13 cellular contexts compared by ENCODE assay signal in the genomic region with DNA sequence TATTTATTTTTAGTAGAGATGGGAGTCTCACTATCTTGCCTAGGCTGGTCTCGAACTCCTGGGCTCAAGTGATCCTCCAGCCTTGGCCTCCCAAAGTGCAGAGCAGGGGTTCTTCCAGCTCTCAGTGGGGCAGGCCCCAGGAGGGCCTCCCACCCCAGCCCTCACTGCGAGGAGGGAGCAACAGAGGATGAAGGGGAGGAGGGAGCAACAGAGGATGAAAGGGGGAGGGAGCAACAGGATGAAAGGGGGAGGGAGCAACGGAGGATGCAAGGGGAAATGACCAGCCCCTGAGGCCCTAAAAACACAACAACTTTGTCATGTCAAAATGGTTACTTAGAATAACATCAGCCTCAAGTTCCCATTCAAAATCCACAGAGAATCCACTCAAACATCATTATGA. TPM values are rescaled to one million over a fixed set of nuclear protein-coding genes. Genes with fewer than 3 reads are reported as not detected.
DNase-seq lines count a peak whose midpoint lies in the region; ATAC-seq and TF ChIP-seq lines count a peak whose summit lies in the region.
"Had no signal": no experiment of that assay in that cellular context is flagged by ENCODE, and none has a peak within 500 bp of the region (broad histone marks: within the 10 kb centered on the region; RNA-seq: fewer than 3 reads in every experiment).

No MANE protein-coding gene starts in this region.

- no peaks in the 10 kb centered on the region for H3K9me2 ChIP-seq in DOHH2 (replicated peaks; ENCODE audit: control insufficient read depth, low read length)

- WGBS in lower leg skin, 2 donors, result 69 to 73% methylated on average over 3 of the region's 3 CpGs

- no peaks in the 10 kb centered on the region for H4K20me1 ChIP-seq in DOHH2 (ENCODE audit: control insufficient read depth, insufficient read depth, low read depth, low read length)

- H3K9me3 ChIP-seq in DOHH2 (ENCODE audit: control insufficient read depth, insufficient read depth, low read length) (no peaks in the 10 kb centered on the region), HUES6 (ENCODE audit: control insufficient read depth, insufficient read depth, low read depth, low read length) (no peaks in the 10 kb centered on the region)

- H3K36me3 Mint-ChIP-seq in activated naive CD4-positive, alpha-beta T cell treated with anti-CD3 and anti-CD28 coated beads, Interleukin-2, amount 50 U/mL, for 72 hours, result peaks cover 40 to 69% of the 10 kb centered on the region in 2 donors
- peaks cover 17% of the 10 kb centered on the region for H3K36me3 Mint-ChIP-seq in natural killer cell treated with Interleukin-12 subunit alpha and Interleukin-12 subunit beta and Interleukin-15 and Interleukin-18, amount 100 ng/mL, for 72 hours

- peaks cover 33% of the 10 kb centered on the region for H3F3A ChIP-seq in DOHH2 (ENCODE audit: control insufficient read depth, insufficient read depth)

- no peaks in the 10 kb centered on the region for H3K27me3 Mint-ChIP-seq in natural killer cell treated with Interleukin-12 subunit alpha and Interleukin-12 subunit beta and Interleukin-15 and Interleukin-18, amount 100 ng/mL, for 72 hours

- peak in 1 of 2 donors; percentile 8 for ATAC-seq in activated naive CD4-positive, alpha-beta T cell treated with anti-CD3 and anti-CD28 coated beads, Interleukin-2, amount 50 U/mL, for 72 hours
- no peak for ATAC-seq in natural killer cell treated with Interleukin-12 subunit alpha and Interleukin-12 subunit beta and Interleukin-15 and Interleukin-18, amount 100 ng/mL, for 72 hours

- peaks cover 68% of the 10 kb centered on the region for H3K4me1 ChIP-seq in DOHH2 (ENCODE audit: control insufficient read depth, low read length)
- H3K4me1 ChIP-seq in HUES6 (ENCODE audit: control insufficient read depth, insufficient read depth, low read length), result peaks cover 16% of the 10 kb centered on the region
- H3K4me1 ChIP-seq: parathyroid adenoma had no signal

- no peak for TF ChIP-seq POLR2A in lower leg skin (IDR thresholded peaks at IDR 0.05)

- H3K4me3 Mint-ChIP-seq in natural killer cell treated with Interleukin-12 subunit alpha and Interleukin-12 subunit beta and Interleukin-15 and Interleukin-18, amount 100 ng/mL, for 72 hours, result peak overlapping the region; percentile 68

- no peak for DNase-seq in activated naive CD4-positive, alpha-beta T cell treated with anti-CD3 and anti-CD28 coated beads, Interleukin-2, amount 50 U/mL, for 72 hours (ENCODE audit: low spot score in 2 of 2)
- DNase-seq in natural killer cell treated with Interleukin-12 subunit alpha and Interleukin-12 subunit beta and Interleukin-15 and Interleukin-18, amount 100 ng/mL, for 72 hours (ENCODE audit: low spot score), result no peak
- no peak for DNase-seq in GF-D8 (lab: John Stamatoyannopoulos, UW)
- DNase-seq in activated CD4-positive, CD25-positive, alpha-beta regulatory T cell treated with anti-CD3 and anti-CD28 coated beads, Interleukin-2, amount 50 U/mL, for 72 hours, result no peak
- DNase-seq in lower leg skin (ENCODE audit: low spot score in 2 of 2), result no peak
- DNase-seq in AG20443 (ENCODE audit: low spot score), result no peak
- DNase-seq: NCI-H2081 treated with DMSO at 0.1 percent for 48 hours; stimulated activated CD4-positive, alpha-beta T cell treated with anti-CD3 and anti-CD28 coated beads, Interleukin-2, amount 100 ng/mL, for 24 hours had no signal

- peaks cover 0 to 4% of the 10 kb centered on the region in 2 donors for H3K9me3 Mint-ChIP-seq in activated naive CD4-positive, alpha-beta T cell treated with anti-CD3 and anti-CD28 coated beads, Interleukin-2, amount 50 U/mL, for 72 hours
- no peaks in the 10 kb centered on the region for H3K9me3 Mint-ChIP-seq in natural killer cell treated with Interleukin-12 subunit alpha and Interleukin-12 subunit beta and Interleukin-15 and Interleukin-18, amount 100 ng/mL, for 72 hours

- H3K27me3 ChIP-seq in DOHH2 (ENCODE audit: control insufficient read depth, low read length), result no peaks in the 10 kb centered on the region
- H3K27me3 ChIP-seq in HUES6 (ENCODE audit: control insufficient read depth, insufficient read depth, low read length), result no peaks in the 10 kb centered on the region
- H3K27me3 ChIP-seq: hepatocyte had no signal

- H3K4me2 ChIP-seq in DOHH2 (ENCODE audit: low read length), result peak overlapping the region; percentile 74
- H3K4me2 ChIP-seq: hepatocyte had no signal

- H3K36me3 ChIP-seq in DOHH2 (ENCODE audit: control insufficient read depth, low read length) (peaks cover 63% of the 10 kb centered on the region), HUES6 (ENCODE audit: control insufficient read depth, insufficient read depth, low read length) (peaks cover 4% of the 10 kb centered on the region)

- peaks cover 55 to 56% of the 10 kb centered on the region in 2 donors for H3K4me1 Mint-ChIP-seq in natural killer cell treated with Interleukin-12 subunit alpha and Interleukin-12 subunit beta and Interleukin-15 and Interleukin-18, amount 100 ng/mL, for 72 hours (ENCODE audit: low read depth in 2 of 2)

- H3K79me2 ChIP-seq in DOHH2 (ENCODE audit: control insufficient read depth, low read length), result peaks cover 33% of the 10 kb centered on the region
- H3K79me2 ChIP-seq: parathyroid adenoma had no signal

- intact Hi-C loops in lower leg skin (cut with DNase I; ENCODE audit: low total_unique reads), result no loop called here

- H3K27ac ChIP-seq in DOHH2 (ENCODE audit: low read depth, low read length) (peak overlapping the region; percentile 92), HUES6 (ENCODE audit: low read depth, low read length) (peak overlapping the region; percentile 44; the same call in 1 of the 2 replicates)
- H3K27ac ChIP-seq: epithelial cell of prostate, hepatocyte, parathyroid adenoma had no signal

- peak overlapping the region; percentile 55 for H3K4me3 ChIP-seq in DOHH2 (ENCODE audit: low read length)
- H3K4me3 ChIP-seq in HUES6 (ENCODE audit: low read depth, low read length), result no peak overlapping the region
- no peak overlapping the region for H3K4me3 ChIP-seq in lower leg skin (ENCODE audit: low read depth, poor library complexity, severe bottlenecking)
- H3K4me3 ChIP-seq: hepatocyte had no signal

- TF ChIP-seq CTCF in DOHH2 (IDR thresholded peaks at IDR 0.05; ENCODE audit: low read depth, low read length, poor library complexity, severe bottlenecking) (no peak), lower leg skin (IDR thresholded peaks at IDR 0.05) (no peak)

- peak overlapping the region; percentile 90 to 97 for H3K27ac Mint-ChIP-seq in activated naive CD4-positive, alpha-beta T cell treated with anti-CD3 and anti-CD28 coated beads, Interleukin-2, amount 50 U/mL, for 72 hours
- H3K27ac Mint-ChIP-seq in natural killer cell treated with Interleukin-12 subunit alpha and Interleukin-12 subunit beta and Interleukin-15 and Interleukin-18, amount 100 ng/mL, for 72 hours, result peak overlapping the region; percentile 81 to 89

- H3K9ac ChIP-seq in HUES6 (ENCODE audit: low read length), result no peak overlapping the region
- H3K9ac ChIP-seq: parathyroid adenoma had no signal

RNA-seq across cellular contexts. Expression of a gene that starts 10.0 kb away (rescaled TPM):
- 10 to 100 TPM; 37.3 to 59.3 TPM for total RNA-seq in activated naive CD4-positive, alpha-beta T cell treated with anti-CD3 and anti-CD28 coated beads, Interleukin-2, amount 50 U/mL, for 72 hours
- total RNA-seq in natural killer cell treated with Interleukin-12 subunit alpha and Interleukin-12 subunit beta and Interleukin-15 and Interleukin-18, amount 100 ng/mL, for 72 hours, result 10 to 100 TPM; 29.4 to 49.0 TPM
- 10 to 100 TPM; 12.0 to 17.5 (median 16.3) TPM for total RNA-seq in lower leg skin

RNA-seq across cellular contexts. Expression of a gene that starts 52.5 kb away (rescaled TPM):
- total RNA-seq in activated naive CD4-positive, alpha-beta T cell treated with anti-CD3 and anti-CD28 coated beads, Interleukin-2, amount 50 U/mL, for 72 hours, result 10 to 100 TPM; 55.9 to 60.0 TPM
- total RNA-seq in natural killer cell treated with Interleukin-12 subunit alpha and Interleukin-12 subunit beta and Interleukin-15 and Interleukin-18, amount 100 ng/mL, for 72 hours, result 10 to 100 TPM; 41.2 to 72.9 TPM
- 10 to 100 TPM; 26.5 to 46.0 (median 40.5) TPM for total RNA-seq in lower leg skin
